Comparison of ENCODE assay signal across 19 cellular contexts in the genomic region with DNA sequence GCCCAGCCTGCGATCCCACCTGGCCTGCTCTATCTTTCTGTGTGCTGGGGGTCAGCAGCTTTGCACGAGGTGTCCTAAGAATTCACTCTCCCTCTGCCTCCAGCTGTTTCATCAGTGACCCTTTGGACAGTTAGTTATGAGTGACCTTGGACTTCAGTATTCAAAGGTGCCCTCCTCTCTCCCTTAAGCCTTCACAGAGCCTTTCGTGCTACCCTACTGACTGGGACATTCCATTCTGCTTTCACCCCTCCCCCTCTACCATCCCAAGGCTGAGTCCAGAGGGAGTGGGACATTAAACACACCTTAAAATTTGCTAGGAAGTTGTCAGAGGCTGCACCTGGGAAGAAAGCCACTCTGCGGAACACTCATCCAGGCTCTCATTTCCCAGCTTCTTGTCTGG.
DNase-seq lines count a peak whose midpoint lies in the region; ATAC-seq and TF ChIP-seq lines count a peak whose summit lies in the region.
"Had no signal": no experiment of that assay in that cellular context is flagged by ENCODE, and none has a peak within 500 bp of the region (broad histone marks: within the 10 kb centered on the region; RNA-seq: fewer than 3 reads in every experiment).

No MANE protein-coding gene starts in this region.

- no peaks in the 10 kb centered on the region for H3K27me3 Mint-ChIP-seq in stimulated activated naive B cell treated with anti-CD40 and anti-IgM and Interleukin-4, amounts not matched to agents 10 μg/mL and 1 μg/mL and 100 μg/mL, for 72 hours

- peaks cover 68 to 76% of the 10 kb centered on the region in 2 donors for H3K36me3 Mint-ChIP-seq in stimulated activated naive B cell treated with anti-CD40 and anti-IgM and Interleukin-4, amounts not matched to agents 10 μg/mL and 1 μg/mL and 100 μg/mL, for 72 hours

- 94 to 99% methylated on average over 4 of the region's 4 CpGs for WGBS in GM23248 (ENCODE audit: low coverage in 1 of 2, low lambda C conversion rate in 2 of 2, missing lambda C conversion rate in 2 of 2), 2 experiments
- 60% methylated on average over 4 of the region's 4 CpGs for WGBS in right lobe of liver (ENCODE audit: insufficient coverage, low coverage, low lambda C conversion rate, missing lambda C conversion rate)

- TF ChIP-seq POLR2A in right lobe of liver (IDR thresholded peaks at IDR 0.05) (peak; percentile 6), erythroblast (IDR thresholded peaks at IDR 0.05; ENCODE audit: low read length) (no peak)

- intact Hi-C loops in right lobe of liver (cut with DNase I): no loop called here

- no peak overlapping the region for H2AFZ ChIP-seq in GM23248
- H2AFZ ChIP-seq: GM23338 had no signal

- H3K9me3 ChIP-seq in GM23248 (ENCODE audit: low read depth): no peaks in the 10 kb centered on the region
- no peaks in the 10 kb centered on the region for H3K9me3 ChIP-seq in adipocyte (ENCODE audit: control insufficient read depth, low read length)
- H3K9me3 ChIP-seq in right lobe of liver: no peaks in the 10 kb centered on the region
- H3K9me3 ChIP-seq: SK-N-SH had no signal

- peaks cover 91% of the 10 kb centered on the region for H3F3A ChIP-seq in GM23248 (ENCODE audit: insufficient read depth)

- no peak overlapping the region for H3K4me2 ChIP-seq in GM23248 (ENCODE audit: unreplicated experiment)
- H3K4me2 ChIP-seq: GM23338, SK-N-SH had no signal

- in situ Hi-C loops in GM23248 (cut with MboI): no loop called here

- H3K27me3 ChIP-seq in GM23248 (replicated peaks; ENCODE audit: insufficient read depth) (no peaks in the 10 kb centered on the region), adipocyte (replicated peaks; ENCODE audit: control insufficient read depth, insufficient read depth, low read length) (no peaks in the 10 kb centered on the region), right lobe of liver (no peaks in the 10 kb centered on the region)

- H3K4me1 Mint-ChIP-seq in stimulated activated naive B cell treated with anti-CD40 and anti-IgM and Interleukin-4, amounts not matched to agents 10 μg/mL and 1 μg/mL and 100 μg/mL, for 72 hours: peaks cover 39 to 55% of the 10 kb centered on the region in 2 donors

- ATAC-seq in right lobe of liver: no peak
- no peak for ATAC-seq in stimulated activated naive B cell treated with anti-CD40 and anti-IgM and Interleukin-4, amounts not matched to agents 10 μg/mL and 1 μg/mL and 100 μg/mL, for 72 hours (replicated peaks)
- ATAC-seq in GM19455 (IDR thresholded peaks at IDR 0.05; ENCODE audit: unreplicated experiment): no peak
- ATAC-seq: GM23338, HCT116 had no signal

- H3K9me3 Mint-ChIP-seq in stimulated activated naive B cell treated with anti-CD40 and anti-IgM and Interleukin-4, amounts not matched to agents 10 μg/mL and 1 μg/mL and 100 μg/mL, for 72 hours: no peaks in the 10 kb centered on the region
- H3K9me3 Mint-ChIP-seq: GM23338 had no signal

- no peak for DNase-seq in GM23248
- DNase-seq in adipocyte (ENCODE audit: low read depth): no peak
- no peak for DNase-seq in right lobe of liver
- DNase-seq in stimulated activated naive B cell treated with anti-CD40 and anti-IgM and Interleukin-4, amounts not matched to agents 10 μg/mL and 1 μg/mL and 100 μg/mL, for 72 hours: no peak
- no peak for DNase-seq in middle frontal gyrus (ENCODE audit: extremely low spot score, low spot score)
- DNase-seq in erythroblast (lab: John Stamatoyannopoulos, UW): no peak
- DNase-seq: ACHN, DMS79 treated with DMSO at 0.1 percent for 48 hours, KG1, MV-4-11, NCI-H1694 treated with DMSO at 0.1 percent for 48 hours, NCI-H510A, NCI-H774, SHP77 treated with DMSO at 0.1 percent for 48 hours, SK-N-SH had no signal

- H3K79me2 ChIP-seq in GM23248 (ENCODE audit: insufficient read depth): peaks cover 88% of the 10 kb centered on the region

- H3K9ac ChIP-seq in GM23248 (no peak overlapping the region), adipocyte (ENCODE audit: low read length) (peak overlapping the region; percentile 98)
- H3K9ac ChIP-seq: SK-N-SH had no signal

- H3K9me2 ChIP-seq in GM23248 (ENCODE audit: insufficient read depth): no peaks in the 10 kb centered on the region
- H3K9me2 ChIP-seq: SK-N-SH had no signal

- H3K4me3 ChIP-seq in GM23248: no peak overlapping the region
- H3K4me3 ChIP-seq in adipocyte (ENCODE audit: low read length): peak overlapping the region; percentile 91
- no peak overlapping the region for H3K4me3 ChIP-seq in right lobe of liver
- H3K4me3 ChIP-seq: GM23338 had no signal

- no peak for TF ChIP-seq CTCF in right lobe of liver (IDR thresholded peaks at IDR 0.05)

- peaks cover 10% of the 10 kb centered on the region; the same call in 1 of the 2 replicates for H4K20me1 ChIP-seq in GM23248 (ENCODE audit: insufficient read depth)

- peaks cover 68% of the 10 kb centered on the region for H3K4me1 ChIP-seq in GM23248 (ENCODE audit: insufficient read depth)
- H3K4me1 ChIP-seq in adipocyte (ENCODE audit: control insufficient read depth, insufficient read depth, low read length): peaks cover 89% of the 10 kb centered on the region
- H3K4me1 ChIP-seq in right lobe of liver: peaks cover 0 to 13% (median 2%) of the 10 kb centered on the region in 4 donors

- peak overlapping the region; percentile 20 for H3K27ac Mint-ChIP-seq in stimulated activated naive B cell treated with anti-CD40 and anti-IgM and Interleukin-4, amounts not matched to agents 10 μg/mL and 1 μg/mL and 100 μg/mL, for 72 hours
- H3K27ac Mint-ChIP-seq: GM23338 had no signal

- peaks cover 42% of the 10 kb centered on the region for H3K36me3 ChIP-seq in GM23248 (ENCODE audit: low read depth)
- H3K36me3 ChIP-seq in adipocyte (ENCODE audit: control insufficient read depth, insufficient read depth, low read length, severe bottlenecking): peaks cover 71% of the 10 kb centered on the region
- H3K36me3 ChIP-seq in right lobe of liver: peaks cover 0 to 5% (median 0%) of the 10 kb centered on the region in 4 donors

- H3K4me3 Mint-ChIP-seq in stimulated activated naive B cell treated with anti-CD40 and anti-IgM and Interleukin-4, amounts not matched to agents 10 μg/mL and 1 μg/mL and 100 μg/mL, for 72 hours: no peak overlapping the region
- H3K4me3 Mint-ChIP-seq: GM23338 had no signal

- 0 out of 2 replicates have a peak overlapping the region, but pooled peaks have one; percentile 17 for H3K27ac ChIP-seq in GM23248
- no peak overlapping the region for H3K27ac ChIP-seq in right lobe of liver
- H3K27ac ChIP-seq: C4-2B had no signal
